In the genomic region with DNA sequence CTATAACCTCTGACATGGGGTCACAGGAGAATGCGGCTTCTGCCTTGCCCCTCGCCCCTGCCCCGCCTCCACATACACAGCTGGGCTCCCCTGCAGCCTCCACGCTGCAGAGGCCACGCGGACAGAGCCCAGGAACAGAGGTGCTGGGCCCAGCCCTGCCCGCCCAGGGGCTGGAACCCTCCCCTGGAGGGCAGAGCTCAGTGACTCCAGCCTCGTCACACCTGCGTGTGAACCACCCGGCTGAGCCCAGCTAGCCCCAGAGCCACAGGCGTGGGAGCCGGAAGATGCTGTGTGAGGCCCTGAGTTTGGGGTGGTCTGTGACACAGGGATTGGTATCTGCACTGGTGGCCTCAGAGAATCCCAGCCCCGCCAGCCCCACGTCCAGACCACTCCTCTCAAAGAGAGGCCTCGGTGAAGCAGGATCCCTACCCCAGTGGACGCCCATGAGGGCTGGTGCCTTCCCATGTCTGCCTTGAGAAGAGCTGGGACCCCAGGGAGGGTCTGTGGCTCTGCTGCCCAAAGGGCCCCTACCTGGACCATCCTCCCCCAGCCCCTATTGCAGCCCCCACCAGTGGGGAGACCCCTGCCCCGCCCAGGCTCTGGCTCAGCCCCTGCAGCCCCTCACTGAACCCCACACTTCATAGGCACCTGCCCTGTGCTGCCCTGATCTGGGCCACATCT, we compare ENCODE assay signal across 1 cellular context.
A peak's percentile ranks its signal among the peaks of the same experiment; 100 is the strongest.
TF ChIP-seq lines count a peak whose summit lies in the region.

No MANE protein-coding gene starts in this region.

TF ChIP-seq in HepG2, 621 proteins besides CTCF, POLR2A, EP300 and RAD21:
- no peak for TF ChIP-seq MAZ (IDR thresholded peaks at IDR 0.05; ENCODE audit: borderline replicate concordance, low read depth, low read length)
- 0 out of 2 replicates have a peak, but pooled peaks have one; percentile 11 for TF ChIP-seq MAZ (CRISPR knock-in tag; IDR thresholded peaks at IDR 0.05; ENCODE audit: low read depth)
- peak; percentile 100 for TF ChIP-seq ZNF331 (CRISPR knock-in tag; IDR thresholded peaks at IDR 0.05)
- no peak for TF ChIP-seq MYNN (CRISPR knock-in tag; IDR thresholded peaks at IDR 0.05; ENCODE audit: low read depth)
